ENCODE assay signal across 24 cellular contexts in the genomic region with DNA sequence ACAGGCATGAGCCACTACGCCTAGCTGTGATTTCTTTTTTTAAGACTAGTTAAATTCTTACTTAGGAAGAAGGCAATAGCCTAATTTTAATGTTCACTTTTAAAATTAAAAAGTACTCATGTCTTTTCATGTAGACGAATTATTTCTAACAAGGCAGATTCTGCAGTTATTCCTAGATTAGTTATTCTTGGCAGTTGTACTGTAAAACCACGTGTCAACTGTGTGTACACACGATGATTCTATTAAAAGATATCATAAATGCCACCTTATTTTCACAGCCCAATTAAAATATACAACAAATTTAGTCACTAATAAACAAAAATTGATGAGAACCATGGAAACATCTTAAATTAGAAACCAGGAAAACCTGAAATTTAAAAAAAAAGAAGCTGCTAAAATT.
A peak's percentile ranks its signal among the peaks of the same experiment; 100 is the strongest.
DNase-seq lines count a peak whose midpoint lies in the region; ATAC-seq and FAIRE-seq lines count a peak whose summit lies in the region.
"Had no signal": no experiment of that assay in that cellular context is flagged by ENCODE, and none has a peak within 500 bp of the region (broad histone marks: within the 10 kb centered on the region; RNA-seq: fewer than 3 reads in every experiment).

No MANE protein-coding gene starts in this region.

- DNase-seq in HPDE6-E6E7 (ENCODE audit: extremely low spot score), result no peak
- DNase-seq: 8988T; ACHN; BE2C; C1 segment of cervical spinal cord; CD4-positive, alpha-beta memory T cell; CD4-positive, CD25-positive, alpha-beta regulatory T cell; CD8-positive, alpha-beta memory T cell; COR-L47; DMS 273 treated with DMSO at 0.1 percent for 48 hours; DMS153; DMS53; DMS79; DND-41; EL; GDM1 had no signal

- no peak for ATAC-seq in HG02840 (IDR thresholded peaks at IDR 0.05; ENCODE audit: low FRiP score, unreplicated experiment)
- ATAC-seq in HG02938 (IDR thresholded peaks at IDR 0.05; ENCODE audit: unreplicated experiment), result no peak
- ATAC-seq: GM12878 had no signal

- FAIRE-seq in endometrium (lab: Jason Lieb, UNC), result peak; percentile 75
- FAIRE-seq in islet of Langerhans (lab: Jason Lieb, UNC), result peak; percentile 95
- FAIRE-seq: A204.1, GM12878, GM12892, GM18507 had no signal
